In the genomic region with DNA sequence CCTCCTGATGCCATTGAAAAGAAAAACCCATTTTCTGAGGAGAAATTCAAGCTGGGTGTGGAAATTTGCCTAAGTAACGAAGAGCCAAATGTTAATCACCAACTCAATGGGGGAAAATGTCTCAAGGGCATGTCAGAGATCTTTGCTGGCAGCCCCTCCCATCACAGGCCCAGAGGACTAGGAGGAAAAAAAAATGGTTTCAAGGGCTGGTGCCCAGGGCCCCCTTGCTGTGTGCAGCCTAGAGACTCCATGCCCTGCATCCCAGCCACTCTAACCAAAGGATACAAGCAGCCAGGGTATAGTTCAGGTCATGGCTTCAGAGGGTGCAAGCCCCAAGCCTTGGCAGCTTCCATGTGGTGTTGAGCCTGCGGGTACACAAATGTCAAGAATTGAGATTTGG, we compare ENCODE assay signal across 29 cellular contexts.
"Had no signal": no experiment of that assay in that cellular context is flagged by ENCODE, and none has a peak within 500 bp of the region (broad histone marks: within the 10 kb centered on the region; RNA-seq: fewer than 3 reads in every experiment).

No MANE protein-coding gene starts in this region.

- H3K27me3 ChIP-seq: stomach, suprapubic skin, testis, thyroid gland, tibial artery, tibial nerve, transverse colon, upper lobe of left lung, upper lobe of right lung, uterus, vagina had no signal

- H3K27ac Mint-ChIP-seq: stimulated activated effector memory CD8-positive, alpha-beta T cell treated with anti-CD3 and anti-CD28 coated beads, Interleukin-12 subunit alpha, Interleukin-12 subunit beta, amount 100 ng/mL, for 72 hours; stimulated activated memory B cell treated with anti-CD40 and anti-IgM and Interleukin-4, amounts not matched to agents 10 μg/mL and 1 μg/mL and 100 μg/mL, for 72 hours; stimulated activated naive B cell treated with anti-CD40 and anti-IgM and Interleukin-4, amounts not matched to agents 10 μg/mL and 1 μg/mL and 100 μg/mL, for 72 hours; stimulated activated naive CD8-positive, alpha-beta T cell treated with anti-CD3 and anti-CD28 coated beads, Interleukin-15, amount 100 ng/mL, for 72 hours; stimulated activated naive CD8-positive, alpha-beta T cell treated with anti-CD3 and anti-CD28 coated beads, Interleukin-15, Interleukin-2, amounts not matched to agents 100 ng/mL and 50 ng/mL, for 24 hours; type B pancreatic cell had no signal

- H3K4me1 ChIP-seq: stomach, suprapubic skin, testis, thyroid gland, tibial artery, tibial nerve, transverse colon, upper lobe of left lung, upper lobe of right lung, uterus, vagina had no signal

- H3K4me3 Mint-ChIP-seq: stimulated activated effector memory CD8-positive, alpha-beta T cell treated with anti-CD3 and anti-CD28 coated beads, Interleukin-12 subunit alpha, Interleukin-12 subunit beta, amount 100 ng/mL, for 72 hours; stimulated activated memory B cell treated with anti-CD40 and anti-IgM and Interleukin-4, amounts not matched to agents 10 μg/mL and 1 μg/mL and 100 μg/mL, for 72 hours; stimulated activated naive B cell treated with anti-CD40 and anti-IgM and Interleukin-4, amounts not matched to agents 10 μg/mL and 1 μg/mL and 100 μg/mL, for 72 hours; stimulated activated naive CD8-positive, alpha-beta T cell treated with anti-CD3 and anti-CD28 coated beads, Interleukin-15, amount 100 ng/mL, for 72 hours; stimulated activated naive CD8-positive, alpha-beta T cell treated with anti-CD3 and anti-CD28 coated beads, Interleukin-15, Interleukin-2, amounts not matched to agents 100 ng/mL and 50 ng/mL, for 24 hours; type B pancreatic cell had no signal

- DNase-seq: stimulated activated CD4-positive, alpha-beta T cell treated with anti-CD3 and anti-CD28 coated beads, Interleukin-2, amount 100 ng/mL, for 48 hours; stimulated activated CD4-positive, alpha-beta T cell treated with anti-CD3 and anti-CD28 coated beads, Interleukin-4, amount 100 ng/mL, for 1 hour; stimulated activated CD4-positive, alpha-beta T cell treated with anti-CD3 and anti-CD28 coated beads, Interleukin-4, amount 100 ng/mL, for 24 hours; stimulated activated CD4-positive, alpha-beta T cell treated with anti-CD3 and anti-CD28 coated beads, Interleukin-4, amount 100 ng/mL, for 4 hours; stimulated activated CD8-positive, alpha-beta memory T cell treated with anti-CD3 and anti-CD28 coated beads, Interleukin-4, amount 100 ng/mL, for 48 hours; stimulated activated naive B cell treated with anti-CD40 and anti-IgM and Interleukin-4, amounts not matched to agents 10 μg/mL and 1 μg/mL and 100 μg/mL, for 72 hours; stimulated activated naive CD4-positive, alpha-beta T cell; stimulated activated naive CD4-positive, alpha-beta T cell treated with Interleukin-2 at 50 U/mL for 16 hours; stimulated activated naive CD8-positive, alpha-beta T cell treated with anti-CD3 and anti-CD28 coated beads, Interleukin-15, amount 100 ng/mL, for 72 hours; stimulated activated naive CD8-positive, alpha-beta T cell treated with anti-CD3 and anti-CD28 coated beads, Interleukin-15, Interleukin-2, amounts not matched to agents 100 U/mL and 50 U/mL, for 24 hours; stomach; substantia nigra; testis; thyroid gland; tibial artery; transverse colon; trophoblast cell; upper lobe of left lung; upper lobe of right lung; uterus had no signal

- H3K9me3 ChIP-seq: testis, thyroid gland, transverse colon, upper lobe of right lung had no signal

- H3K36me3 ChIP-seq: thoracic aorta, thyroid gland, upper lobe of right lung, uterus, vagina had no signal

- H3K4me1 Mint-ChIP-seq: stimulated activated naive CD8-positive, alpha-beta T cell treated with anti-CD3 and anti-CD28 coated beads, Interleukin-15, amount 100 ng/mL, for 72 hours had no signal

- H3K4me3 ChIP-seq: stomach, suprapubic skin, testis, thoracic aorta, thyroid gland, tibial artery, tibial nerve, transverse colon, upper lobe of left lung, upper lobe of right lung, uterus, vagina had no signal

- H3K27ac ChIP-seq: stomach, suprapubic skin, testis, thoracic aorta, thyroid gland, tibial artery, tibial nerve, transverse colon, upper lobe of left lung, upper lobe of right lung, uterus, vagina had no signal

- FAIRE-seq: urothelium cell line had no signal

- ATAC-seq: stimulated activated effector memory CD8-positive, alpha-beta T cell treated with anti-CD3 and anti-CD28 coated beads, Interleukin-12 subunit alpha, Interleukin-12 subunit beta, amount 100 ng/mL, for 72 hours; stimulated activated memory B cell treated with anti-CD40 and anti-IgM and Interleukin-4, amounts not matched to agents 10 μg/mL and 1 μg/mL and 100 μg/mL, for 72 hours; stimulated activated naive B cell treated with anti-CD40 and anti-IgM and Interleukin-4, amounts not matched to agents 10 μg/mL and 1 μg/mL and 100 μg/mL, for 72 hours; stimulated activated naive CD8-positive, alpha-beta T cell treated with anti-CD3 and anti-CD28 coated beads, Interleukin-15, amount 100 ng/mL, for 72 hours; stimulated activated naive CD8-positive, alpha-beta T cell treated with anti-CD3 and anti-CD28 coated beads, Interleukin-15, Interleukin-2, amounts not matched to agents 100 U/mL and 50 U/mL, for 24 hours; upper lobe of right lung had no signal

- H3K36me3 Mint-ChIP-seq: stimulated activated effector memory CD8-positive, alpha-beta T cell treated with anti-CD3 and anti-CD28 coated beads, Interleukin-12 subunit alpha, Interleukin-12 subunit beta, amount 100 ng/mL, for 72 hours had no signal

- H3K27me3 Mint-ChIP-seq: stimulated activated memory B cell treated with anti-CD40 and anti-IgM and Interleukin-4, amounts not matched to agents 10 μg/mL and 1 μg/mL and 100 μg/mL, for 72 hours; stimulated activated naive B cell treated with anti-CD40 and anti-IgM and Interleukin-4, amounts not matched to agents 10 μg/mL and 1 μg/mL and 100 μg/mL, for 72 hours; stimulated activated naive CD8-positive, alpha-beta T cell treated with anti-CD3 and anti-CD28 coated beads, Interleukin-15, amount 100 ng/mL, for 72 hours; stimulated activated naive CD8-positive, alpha-beta T cell treated with anti-CD3 and anti-CD28 coated beads, Interleukin-15, Interleukin-2, amounts not matched to agents 100 ng/mL and 50 ng/mL, for 24 hours; type B pancreatic cell had no signal
